In genomic region chr1:110425611-110426152, GRCh38 we compare ENCODE assay signal across 25 cellular contexts. TPM values are rescaled to one million over a fixed set of nuclear protein-coding genes. Genes with fewer than 3 reads are reported as not detected.
DNase-seq lines count a peak whose midpoint lies in the region; ATAC-seq and TF ChIP-seq lines count a peak whose summit lies in the region.
"Had no signal": no experiment of that assay in that cellular context is flagged by ENCODE, and none has a peak within 500 bp of the region (broad histone marks: within the 10 kb centered on the region; RNA-seq: fewer than 3 reads in every experiment).

No MANE protein-coding gene starts in this region.

- intact Hi-C loops in Right ventricle myocardium inferior (cut with DNase I) (no loop called here), cardiac septum (cut with DNase I) (no loop called here), heart right ventricle (cut with DNase I) (no loop called here), ovary (cut with DNase I) (no loop called here)

- peak overlapping the region in 9 of 10 donors; percentile 21 to 82 (median 48) for H3K27ac ChIP-seq in heart right ventricle
- peak overlapping the region; percentile 34 to 50 for H3K27ac ChIP-seq in ovary

- H3K4me1 ChIP-seq in heart right ventricle (peaks cover 0 to 16% (median 11%) of the 10 kb centered on the region in 9 donors), ovary (ENCODE audit: insufficient read depth) (peaks cover 12% of the 10 kb centered on the region)

- H3K36me3 ChIP-seq in heart right ventricle (no peaks in the 10 kb centered on the region), ovary (no peaks in the 10 kb centered on the region)

- no peak overlapping the region for H3K4me3 ChIP-seq in heart right ventricle
- H3K4me3 ChIP-seq in ovary = no peak overlapping the region
- H3K4me3 ChIP-seq: mucosa of descending colon had no signal

- no peaks in the 10 kb centered on the region for H3K9me3 ChIP-seq in heart right ventricle
- H3K9me3 ChIP-seq in ovary = no peaks in the 10 kb centered on the region
- H3K9me3 ChIP-seq: mucosa of descending colon had no signal

- TF ChIP-seq CTCF in heart right ventricle (IDR thresholded peaks at IDR 0.05) (no peak), ovary (IDR thresholded peaks at IDR 0.05) (no peak)

- TF ChIP-seq EP300 in ovary (IDR thresholded peaks at IDR 0.05) = no peak

- 55 to 58% methylated on average over 9 of the region's 9 CpGs for WGBS in heart right ventricle, 2 donors
- 67 to 75% (median 74%) methylated on average over 9 of the region's 9 CpGs for WGBS in ovary, 3 donors

- DNase-seq in Right ventricle myocardium inferior (ENCODE audit: missing footprints) (peak; percentile 80), cardiac septum (ENCODE audit: low spot score) (no peak), heart right ventricle (peak; percentile 25 to 67), ovary (peak; percentile 37 to 50 (median 48)), NCI-H1417 treated with DMSO at 0.1 percent for 48 hours (lab: John Stamatoyannopoulos, UW) (no peak), activated gamma-delta T cell treated with Interleukin-2 at 50 U/mL for 16 hours (no peak), NCI-H2029 treated with DMSO at 0.1 percent for 48 hours (lab: John Stamatoyannopoulos, UW) (no peak)
- DNase-seq: activated CD8-positive, alpha-beta memory T cell treated with anti-CD3 and anti-CD28 coated beads, Interleukin-2, amount 50 U/mL, for 4 hours; activated naive CD4-positive, alpha-beta T cell; GOT3; KBM-7; mucosa of descending colon; NCI-H1105 treated with DMSO at 0.1 percent for 48 hours; NCI-H345; SHP77; stimulated activated CD4-positive, alpha-beta T cell treated with anti-CD3 and anti-CD28 coated beads, Interleukin-12 subunit alpha, Interleukin-12 subunit beta, amount 100 ng/mL, for 4 hours; stimulated activated naive B cell treated with anti-CD40 and anti-IgM and Interleukin-4, amounts not matched to agents 10 μg/mL and 1 μg/mL and 100 μg/mL, for 72 hours; T-helper 17 cell had no signal

- no peak for TF ChIP-seq POLR2A in ovary (IDR thresholded peaks at IDR 0.05)

- no peaks in the 10 kb centered on the region for H3K27me3 ChIP-seq in heart right ventricle
- H3K27me3 ChIP-seq in ovary = no peaks in the 10 kb centered on the region

- peak; percentile 79 for ATAC-seq in Right ventricle myocardium inferior
- peak in 7 of 8 donors; percentile 59 to 81 (median 69) for ATAC-seq in heart right ventricle
- no peak for ATAC-seq in GM21528 (IDR thresholded peaks at IDR 0.05; ENCODE audit: low FRiP score, unreplicated experiment)
- ATAC-seq: activated CD4-positive, CD25-positive, alpha-beta regulatory T cell treated with anti-CD3 and anti-CD28 coated beads, Interleukin-2, amount 50 U/mL, for 24 hours; mucosa of descending colon; stimulated activated naive B cell treated with anti-CD40 and anti-IgM and Interleukin-4, amounts not matched to agents 10 μg/mL and 1 μg/mL and 100 μg/mL, for 72 hours; T-helper 17 cell had no signal

RNA-seq across cellular contexts. Expression of gene LAMTOR5, which starts 18.2 kb away (rescaled TPM):
- total RNA-seq in Right ventricle myocardium inferior (261 TPM), cardiac septum (195 TPM), heart right ventricle (100 to 1,000 TPM; 209 to 268 (median 245) TPM), ovary (100 to 1,000 TPM; 103 to 129 (median 122) TPM)
- polyA plus RNA-seq in heart right ventricle (100 to 1,000 TPM; 281 to 506 TPM), ovary (100 to 1,000 TPM; 184 to 265 TPM)

RNA-seq across cellular contexts. Expression of gene PROK1, which starts 25.3 kb away (rescaled TPM):
- total RNA-seq in Right ventricle myocardium inferior = not detected
- 0.46 TPM for total RNA-seq in cardiac septum
- 1 to 10 TPM in 1 of 10 donors, under 1 TPM in 4, not detected in 5; 0.17 to 1.6 (median 0.29) TPM for total RNA-seq in heart right ventricle
- polyA plus RNA-seq in heart right ventricle = 1 to 10 TPM in 1 of 2 donors, under 1 TPM in 1; 0.07 to 6.8 TPM
- total RNA-seq in ovary = 100 to 1,000 TPM in 6 of 7 donors, 10 to 100 TPM in 1; 39.4 to 263 (median 182) TPM
- 100 to 1,000 TPM; 276 to 428 TPM for polyA plus RNA-seq in ovary
- total RNA-seq: A673, Daoy, dermis microvascular lymphatic vessel endothelial cell, kidney epithelial cell, mucosa of descending colon, osteocyte, T-helper 17 cell had no signal

RNA-seq across cellular contexts. Expression of gene SLC16A4, which starts 34.9 kb away (rescaled TPM):
- total RNA-seq in Right ventricle myocardium inferior (2.6 TPM), cardiac septum (2.3 TPM), heart right ventricle (1 to 10 TPM; 1.3 to 3.5 (median 2.4) TPM), ovary (10 to 100 TPM; 14.5 to 33.7 (median 21.2) TPM)
- polyA plus RNA-seq in heart right ventricle (1 to 10 TPM; 1.5 to 3.4 TPM), ovary (10 to 100 TPM; 23.9 to 33.0 TPM)

Comparison
In these comparisons a context has a peak if more than half of its experiments do, and no peak if none do; other contexts are left out.
1. DNase-seq: peak in Right ventricle myocardium inferior (single experiment), heart right ventricle (2 of 2) and ovary (5 of 5); none in cardiac septum (single experiment), NCI-H1417 treated with DMSO at 0.1 percent for 48 hours (single experiment), activated gamma-delta T cell treated with Interleukin-2 at 50 U/mL for 16 hours (single experiment) and NCI-H2029 treated with DMSO at 0.1 percent for 48 hours (single experiment).
2. RNA of gene PROK1, which starts 25.3 kb away (total RNA-seq): 39.4 to 263 TPM in ovary; 0.46 TPM in cardiac septum (single experiment), 0.17 to 1.6 TPM in heart right ventricle and not detected in Right ventricle myocardium inferior (single experiment); every median in the first group is over 10 times any median in the second.